1 cellular context compared by ENCODE assay signal in genomic region chr16:275041-275621, GRCh38.
TF ChIP-seq lines count a peak whose summit lies in the region.

No MANE protein-coding gene starts in this region.

TF ChIP-seq in WTC11, 78 proteins besides CTCF, POLR2A, EP300 and RAD21 (continued from another document):
- TF ChIP-seq ARID4B (CRISPR knock-in tag; IDR thresholded peaks at IDR 0.05; ENCODE audit: borderline replicate concordance) (no peak), ERG (CRISPR knock-in tag; IDR thresholded peaks at IDR 0.05) (no peak), ELF4 (CRISPR knock-in tag; IDR thresholded peaks at IDR 0.05; ENCODE audit: low read depth) (no peak), ZNF281 (CRISPR knock-in tag; IDR thresholded peaks at IDR 0.05) (peak; percentile 23; the same call in 1 of the 2 replicates), CDX4 (CRISPR knock-in tag; IDR thresholded peaks at IDR 0.05; ENCODE audit: borderline replicate concordance) (no peak), ESRRA (CRISPR knock-in tag; IDR thresholded peaks at IDR 0.05; ENCODE audit: borderline replicate concordance) (no peak), FOXK1 (CRISPR knock-in tag; IDR thresholded peaks at IDR 0.05) (no peak), PRDM15 (CRISPR knock-in tag; IDR thresholded peaks at IDR 0.05) (peak; percentile 39), AFF4 (CRISPR knock-in tag; IDR thresholded peaks at IDR 0.05; ENCODE audit: borderline replicate concordance) (no peak), ZNF138 (CRISPR knock-in tag; conservative IDR thresholded peaks at IDR 0.05) (no peak), ZBTB21 (CRISPR knock-in tag; IDR thresholded peaks at IDR 0.05; ENCODE audit: borderline replicate concordance) (0 out of 2 replicates have a peak, but pooled peaks have one; percentile 26), CREM (CRISPR knock-in tag; IDR thresholded peaks at IDR 0.05) (no peak)
